In genomic region chr12:1692221-1692620, GRCh38 we compare ENCODE assay signal across 1 cellular context.
TF ChIP-seq lines count a peak whose summit lies in the region.

No MANE protein-coding gene starts in this region.

TF ChIP-seq in IMR-90, 13 proteins besides CTCF, POLR2A, EP300 and RAD21 (continued from another document):
- no peak for TF ChIP-seq USF2 (IDR thresholded peaks at IDR 0.05; ENCODE audit: low read depth, low read length)
